8 cellular contexts compared by ENCODE assay signal in genomic region chr12:127165567-127166392, GRCh38.
DNase-seq lines count a peak whose midpoint lies in the region; ATAC-seq and TF ChIP-seq lines count a peak whose summit lies in the region.

No MANE protein-coding gene starts in this region.

- CTCF ChIA-PET in CD4-positive, alpha-beta T cell (lab: Charles Lee): no interaction called here

- intact Hi-C loops in CD4-positive, alpha-beta T cell (cut with DNase I, micrococcal nuclease): no loop called here
- intact Hi-C loops in left colon (cut with DNase I, micrococcal nuclease): no loop called here

- peaks cover 28% of the 10 kb centered on the region for H3K27me3 Mint-ChIP-seq in CD4-positive, alpha-beta T cell
- peaks cover 10% of the 10 kb centered on the region for H3K27me3 Mint-ChIP-seq in chondrocyte (ENCODE audit: low read depth)

- ATAC-seq in CD4-positive, alpha-beta T cell (ENCODE audit: poor library complexity): peak; percentile 86
- ATAC-seq in GM21786 (IDR thresholded peaks at IDR 0.05; ENCODE audit: unreplicated experiment) (peak; percentile 39), left colon (peak; percentile 98), GM19324 (IDR thresholded peaks at IDR 0.05; ENCODE audit: low FRiP score, unreplicated experiment) (no peak)

- H3K4me3 Mint-ChIP-seq in CD4-positive, alpha-beta T cell: peak overlapping the region; percentile 83
- H3K4me3 Mint-ChIP-seq in chondrocyte (ENCODE audit: unreplicated experiment): peak overlapping the region; percentile 61

- H3K27ac ChIP-seq in CD4-positive, alpha-beta T cell (ENCODE audit: low read depth, low read length): peak overlapping the region; percentile 59

- H3K36me3 Mint-ChIP-seq in CD4-positive, alpha-beta T cell (ENCODE audit: low read depth): no peaks in the 10 kb centered on the region
- no peaks in the 10 kb centered on the region for H3K36me3 Mint-ChIP-seq in chondrocyte (ENCODE audit: low read depth)

- peak; percentile 46 to 89 (median 80) for DNase-seq in CD4-positive, alpha-beta T cell
- DNase-seq in NCI-H1105 treated with DMSO at 0.1 percent for 48 hours (lab: John Stamatoyannopoulos, UW) (peak; percentile 78), chondrocyte (ENCODE audit: low spot score) (no peak), left colon (peak; percentile 86 to 90)
- DNase-seq in activated CD4-positive, alpha-beta T cell treated with anti-CD3 and anti-CD28 coated beads for 4 hours: peak; percentile 69 to 80
- DNase-seq in stimulated activated CD4-positive, alpha-beta T cell treated with anti-CD3 and anti-CD28 coated beads, Interleukin-15, amount 100 ng/mL, for 24 hours: peak; percentile 89

- peaks cover 23% of the 10 kb centered on the region for H3K4me1 Mint-ChIP-seq in CD4-positive, alpha-beta T cell (ENCODE audit: low read depth)
- peaks cover 12% of the 10 kb centered on the region for H3K4me1 Mint-ChIP-seq in chondrocyte (ENCODE audit: low read depth)

- TF ChIP-seq CTCF in CD4-positive, alpha-beta T cell (IDR thresholded peaks at IDR 0.05): no peak
- no peak for TF ChIP-seq CTCF in chondrocyte (IDR thresholded peaks at IDR 0.05)

- no peaks in the 10 kb centered on the region for H3K9me3 ChIP-seq in CD4-positive, alpha-beta T cell (ENCODE audit: control insufficient read depth, low read length)

- POLR2A ChIA-PET in CD4-positive, alpha-beta T cell (lab: Charles Lee): interaction anchor here (0.6 to 1.6 kb wide), 4 partner anchors 20 to 1661 kb away, joined by 3 to 7 read pairs (median 4); no protein-coding TSS in a partner anchor

- H3K27me3 ChIP-seq in CD4-positive, alpha-beta T cell (ENCODE audit: control insufficient read depth, insufficient read depth, low read length): no peaks in the 10 kb centered on the region

- peak overlapping the region; percentile 78 for H3K27ac Mint-ChIP-seq in CD4-positive, alpha-beta T cell
- peak overlapping the region; percentile 38 for H3K27ac Mint-ChIP-seq in chondrocyte (ENCODE audit: unreplicated experiment)

- no peaks in the 10 kb centered on the region for H3K9me3 Mint-ChIP-seq in CD4-positive, alpha-beta T cell
- no peaks in the 10 kb centered on the region for H3K9me3 Mint-ChIP-seq in chondrocyte (ENCODE audit: low read depth)
